Comparison of ENCODE assay signal across 8 cellular contexts in genomic region chr14:29529418-29529817, GRCh38.
DNase-seq lines count a peak whose midpoint lies in the region; ATAC-seq and TF ChIP-seq lines count a peak whose summit lies in the region.

No MANE protein-coding gene starts in this region.

- peaks cover 12% of the 10 kb centered on the region for H3K4me1 ChIP-seq in A673 (ENCODE audit: insufficient read depth, low read length, poor library complexity, severe bottlenecking)
- H3K4me1 ChIP-seq in OCI-LY7 (ENCODE audit: insufficient read depth, low read length, poor library complexity, severe bottlenecking), result no peaks in the 10 kb centered on the region
- H3K4me1 ChIP-seq in Peyer's patch, result no peaks in the 10 kb centered on the region

- CTCF ChIA-PET in A673 (lab: Charles Lee) (interaction anchor here (1.0 kb wide), 1 partner anchor 778 kb away, joined by 4 read pairs; no protein-coding TSS in a partner anchor), OCI-LY7 (lab: Charles Lee; ENCODE audit: unreplicated experiment) (no interaction called here)

- no peak overlapping the region for H3K4me3 ChIP-seq in A673 (ENCODE audit: low read depth, low read length, poor library complexity, severe bottlenecking)
- no peak overlapping the region for H3K4me3 ChIP-seq in OCI-LY7 (ENCODE audit: low read depth, low read length, poor library complexity, severe bottlenecking)
- no peak overlapping the region for H3K4me3 ChIP-seq in fibroblast of villous mesenchyme (ENCODE audit: low read depth, low read length)
- H3K4me3 ChIP-seq in Peyer's patch, result no peak overlapping the region

- no peak for ATAC-seq in HG02870 (IDR thresholded peaks at IDR 0.05; ENCODE audit: unreplicated experiment)

- TF ChIP-seq POLR2A in Peyer's patch (IDR thresholded peaks at IDR 0.05), result no peak

- peak; percentile 60 for DNase-seq in A673 (ENCODE audit: low spot score)
- DNase-seq in EH (ENCODE audit: low read depth), result peak; percentile 12
- DNase-seq in OCI-LY7 (ENCODE audit: low spot score), result no peak
- DNase-seq in fibroblast of villous mesenchyme (ENCODE audit: low read depth), result peak; percentile 8
- no peak for DNase-seq in anterior cingulate cortex (lab: John Stamatoyannopoulos, UW)
- no peak for DNase-seq in COLO829 (ENCODE audit: low spot score)
- DNase-seq in Peyer's patch, result no peak

- no peaks in the 10 kb centered on the region for H3K79me2 ChIP-seq in OCI-LY7 (ENCODE audit: insufficient read depth, low read depth, low read length)

- no peak overlapping the region for H3K27ac ChIP-seq in A673 (ENCODE audit: low read depth, low read length, poor library complexity, severe bottlenecking)
- H3K27ac ChIP-seq in OCI-LY7 (ENCODE audit: low read depth, low read length, poor library complexity, severe bottlenecking), result no peak overlapping the region
- H3K27ac ChIP-seq in Peyer's patch, result no peak overlapping the region

- intact Hi-C loops in A673 (cut with micrococcal nuclease; ENCODE audit: unreplicated experiment), result loop anchor here (5.0 kb wide), 1 partner anchor 287 kb away; no protein-coding TSS in a partner anchor
- intact Hi-C loops in OCI-LY7 (cut with micrococcal nuclease; ENCODE audit: unreplicated experiment), result no loop called here

- H4K20me1 ChIP-seq in OCI-LY7 (ENCODE audit: insufficient read depth, low read length), result no peaks in the 10 kb centered on the region

- POLR2A ChIA-PET in A673 (lab: Charles Lee; ENCODE audit: low non-redundant PET), result no interaction called here
- POLR2A ChIA-PET in OCI-LY7 (lab: Charles Lee), result no interaction called here

- H2AFZ ChIP-seq in OCI-LY7 (ENCODE audit: low read length), result no peak overlapping the region

- H3K4me2 ChIP-seq in OCI-LY7 (ENCODE audit: low read length), result no peak overlapping the region

- TF ChIP-seq CTCF in A673 (conservative IDR thresholded peaks at IDR 0.05; ENCODE audit: low read depth, low read length) (peak; percentile 62), OCI-LY7 (conservative IDR thresholded peaks at IDR 0.05; ENCODE audit: low read length) (peak; percentile 63), fibroblast of villous mesenchyme (IDR thresholded peaks at IDR 0.05; ENCODE audit: insufficient read depth, low read depth, low read length) (peak; percentile 64), Peyer's patch (IDR thresholded peaks at IDR 0.05) (peak in 2 of 6 experiments; percentile 4 to 23)

- H3K9me3 ChIP-seq in A673 (ENCODE audit: low read depth, low read length, poor library complexity, severe bottlenecking) (no peaks in the 10 kb centered on the region), OCI-LY7 (ENCODE audit: low read length) (no peaks in the 10 kb centered on the region), Peyer's patch (no peaks in the 10 kb centered on the region)

- H3K27me3 ChIP-seq in A673 (replicated peaks; ENCODE audit: insufficient read depth, low read depth, low read length, poor library complexity), result no peaks in the 10 kb centered on the region
- H3K27me3 ChIP-seq in Peyer's patch, result no peaks in the 10 kb centered on the region

- no peaks in the 10 kb centered on the region for H3K9me2 ChIP-seq in OCI-LY7 (ENCODE audit: insufficient read depth, low read length)

- no TSS peak for BruUV-seq in A673 (replicated peaks; lab: Mats Ljungman, UMichigan)
- BruUV-seq in OCI-LY7 (replicated peaks; lab: Mats Ljungman, UMichigan), result no TSS peak

- H3K36me3 ChIP-seq in A673 (ENCODE audit: insufficient read depth, low read length, poor library complexity, severe bottlenecking) (no peaks in the 10 kb centered on the region), OCI-LY7 (ENCODE audit: insufficient read depth, low read length) (no peaks in the 10 kb centered on the region), Peyer's patch (no peaks in the 10 kb centered on the region)

Comparison
In these comparisons a context has a peak if more than half of its experiments do, and no peak if none do; other contexts are left out.
1. DNase-seq: peak in A673 (single experiment), EH (single experiment) and fibroblast of villous mesenchyme (single experiment); none in OCI-LY7 (single experiment), anterior cingulate cortex (0 of 58), COLO829 (single experiment) and Peyer's patch (0 of 3).